ENCODE assay signal across 8 cellular contexts in genomic region chr9:78235296-78235770, GRCh38. TPM values are rescaled to one million over a fixed set of nuclear protein-coding genes. Genes with fewer than 3 reads are reported as not detected.
DNase-seq lines count a peak whose midpoint lies in the region; ATAC-seq, FAIRE-seq and TF ChIP-seq lines count a peak whose summit lies in the region.

No MANE protein-coding gene starts in this region.

- intact Hi-C loops in esophagus squamous epithelium (cut with DNase I) = no loop called here

- no peaks in the 10 kb centered on the region for H3K9me3 Mint-ChIP-seq in nephron progenitor cell

- H3K27me3 ChIP-seq in SJCRH30 = no peaks in the 10 kb centered on the region
- no peaks in the 10 kb centered on the region for H3K27me3 ChIP-seq in esophagus squamous epithelium

- H3K36me3 ChIP-seq in SJCRH30 (peaks cover 7% of the 10 kb centered on the region), esophagus squamous epithelium (peaks cover 0 to 6% (median 0%) of the 10 kb centered on the region in 3 donors)

- no peaks in the 10 kb centered on the region for H3K27me3 Mint-ChIP-seq in nephron progenitor cell (ENCODE audit: low read depth, poor library complexity)

- H3K27ac Mint-ChIP-seq in nephron progenitor cell = peak overlapping the region; percentile 98

- 1 to 2% methylated on average over 17 of the region's 17 CpGs for WGBS in esophagus squamous epithelium, 2 donors

- no peak for ATAC-seq in HG03135 (IDR thresholded peaks at IDR 0.05; ENCODE audit: unreplicated experiment)
- no peak for ATAC-seq in HG03354 (IDR thresholded peaks at IDR 0.05; ENCODE audit: poor library complexity, severe bottlenecking, unreplicated experiment)

- peaks cover 4% of the 10 kb centered on the region; the same call in 1 of the 2 replicates for H3K4me1 ChIP-seq in SJCRH30
- H3K4me1 ChIP-seq in esophagus squamous epithelium = peaks cover 0 to 29% (median 5%) of the 10 kb centered on the region in 3 donors

- H3K36me3 Mint-ChIP-seq in nephron progenitor cell (ENCODE audit: low read depth) = peaks cover 25% of the 10 kb centered on the region

- DNase-seq in GM12891 (ENCODE audit: insufficient read length, low spot score) = no peak
- peak in 1 of 2 experiments; percentile 27 for DNase-seq in SJCRH30
- no peak for DNase-seq in esophagus squamous epithelium (lab: John Stamatoyannopoulos, UW)
- DNase-seq in nephron progenitor cell = no peak
- no peak for DNase-seq in SHP77 (lab: John Stamatoyannopoulos, UW)
- no peak for DNase-seq in GM20000 (ENCODE audit: low spot score)

- H3K27ac ChIP-seq in SJCRH30 (peak overlapping the region; percentile 69), esophagus squamous epithelium (peak overlapping the region; percentile 80 to 88 (median 87))

- peaks cover 28% of the 10 kb centered on the region for H3K4me1 Mint-ChIP-seq in nephron progenitor cell

- peak overlapping the region; percentile 75 for H3K4me3 ChIP-seq in SJCRH30
- H3K4me3 ChIP-seq in esophagus squamous epithelium = peak overlapping the region; percentile 68 to 84 (median 74)

- H3K9me3 ChIP-seq in SJCRH30 (replicated peaks) = no peaks in the 10 kb centered on the region
- H3K9me3 ChIP-seq in esophagus squamous epithelium = no peaks in the 10 kb centered on the region

- TF ChIP-seq CTCF in esophagus squamous epithelium (IDR thresholded peaks at IDR 0.05) = no peak
- TF ChIP-seq CTCF in nephron progenitor cell (IDR thresholded peaks at IDR 0.05) = no peak
- no peak for TF ChIP-seq CTCF in GM20000 (IDR thresholded peaks at IDR 0.05; ENCODE audit: extremely low read depth, missing control alignments)

- no peak overlapping the region for H3K4me3 Mint-ChIP-seq in nephron progenitor cell

- TF ChIP-seq POLR2A in GM12891 (IDR thresholded peaks at IDR 0.05; ENCODE audit: low read depth, low read length) = no peak
- no peak for TF ChIP-seq POLR2A in esophagus squamous epithelium (IDR thresholded peaks at IDR 0.05)

- FAIRE-seq in GM12891 (lab: Jason Lieb, UNC) = peak; percentile 41

TF ChIP-seq in GM12891, 5 proteins besides CTCF, POLR2A, EP300 and RAD21:
- TF ChIP-seq POLR2AphosphoS5 (IDR thresholded peaks at IDR 0.05; ENCODE audit: low read depth, low read length) (no peak), POU2F2 (IDR thresholded peaks at IDR 0.05; ENCODE audit: low read depth, low read length) (no peak), TAF1 (IDR thresholded peaks at IDR 0.05; ENCODE audit: low read depth, low read length) (no peak), SPI1 (IDR thresholded peaks at IDR 0.05; ENCODE audit: low read depth, low read length) (no peak), PAX5 (IDR thresholded peaks at IDR 0.05; ENCODE audit: insufficient read depth, low read length, severe bottlenecking) (no peak)

RNA-seq across cellular contexts. Expression of gene CEP78, which starts 0.5 kb away (rescaled TPM):
- polyA plus RNA-seq in GM12891 (2012; ENCODE audit: low read depth, missing spikeins) = 8.5 TPM
- 75.7 and 89.2 TPM in 2 replicates for total RNA-seq in SJCRH30 (2014; rRNA removed; shearing (Covaris generic))
- total RNA-seq in esophagus squamous epithelium = 10 to 100 TPM in 2 of 4 donors, 1 to 10 TPM in 2; 8.6 to 14.6 (median 11.2) TPM
